In the genomic region with DNA sequence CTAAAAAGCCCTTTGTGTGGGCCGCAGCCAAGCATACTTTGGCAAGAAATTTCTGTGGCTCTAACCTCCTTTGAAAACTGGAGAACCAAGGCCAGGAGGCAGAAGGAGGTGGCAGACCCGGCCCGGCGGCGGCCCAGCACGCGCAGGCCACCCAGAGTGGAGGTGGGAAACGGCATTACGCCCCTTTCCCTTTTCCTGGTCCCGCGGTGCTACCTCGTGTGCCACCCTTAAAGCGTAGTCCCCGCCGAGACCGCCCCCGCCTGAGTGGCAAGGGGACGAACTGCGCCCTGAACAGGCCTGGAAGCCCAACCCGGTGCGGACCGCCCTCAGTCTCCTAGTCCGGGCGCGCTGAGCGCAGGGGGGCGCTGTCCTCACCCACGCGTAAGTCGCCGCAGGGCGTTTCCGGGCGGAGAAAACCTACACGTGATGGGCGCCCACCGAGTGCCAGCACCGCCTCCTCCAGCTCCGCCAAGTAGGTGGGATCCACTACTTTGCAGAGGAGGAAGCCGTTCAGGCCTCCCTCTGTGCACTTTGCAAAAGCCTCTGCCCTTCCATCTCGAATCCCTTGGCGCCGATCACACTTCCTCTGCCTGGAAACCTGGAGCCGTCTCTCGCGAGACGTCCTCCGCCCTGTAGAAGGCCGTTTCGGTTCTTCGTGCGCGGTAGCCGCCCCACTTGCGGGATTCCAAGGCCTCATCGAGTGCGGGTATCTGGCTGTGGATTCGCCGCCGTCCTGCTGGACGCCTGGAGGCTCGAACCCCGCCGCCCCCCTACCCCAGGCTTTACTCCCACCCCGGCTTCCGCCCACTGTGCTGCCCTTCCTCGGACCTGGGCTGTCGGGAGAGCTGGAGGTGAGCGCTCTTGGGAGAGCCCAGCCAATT, we compare ENCODE assay signal across 8 cellular contexts. TPM values are rescaled to one million over a fixed set of nuclear protein-coding genes. Genes with fewer than 3 reads are reported as not detected.
DNase-seq lines count a peak whose midpoint lies in the region; ATAC-seq and TF ChIP-seq lines count a peak whose summit lies in the region.

A gene with protein sequence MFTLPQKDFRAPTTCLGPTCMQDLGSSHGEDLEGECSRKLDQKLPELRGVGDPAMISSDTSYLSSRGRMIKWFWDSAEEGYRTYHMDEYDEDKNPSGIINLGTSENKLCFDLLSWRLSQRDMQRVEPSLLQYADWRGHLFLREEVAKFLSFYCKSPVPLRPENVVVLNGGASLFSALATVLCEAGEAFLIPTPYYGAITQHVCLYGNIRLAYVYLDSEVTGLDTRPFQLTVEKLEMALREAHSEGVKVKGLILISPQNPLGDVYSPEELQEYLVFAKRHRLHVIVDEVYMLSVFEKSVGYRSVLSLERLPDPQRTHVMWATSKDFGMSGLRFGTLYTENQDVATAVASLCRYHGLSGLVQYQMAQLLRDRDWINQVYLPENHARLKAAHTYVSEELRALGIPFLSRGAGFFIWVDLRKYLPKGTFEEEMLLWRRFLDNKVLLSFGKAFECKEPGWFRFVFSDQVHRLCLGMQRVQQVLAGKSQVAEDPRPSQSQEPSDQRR (plus strand): TSS at position 420 of the 881 bp plus-strand sequence. CDS start 1,358 bp downstream, outside the sequence.

- H3K9me3 ChIP-seq in OCI-LY7 (ENCODE audit: low read length) (no peaks in the 10 kb centered on the region), esophagus (ENCODE audit: control insufficient read depth in 2 of 2, insufficient read depth in 1 of 2, low read depth in 1 of 2, low read length in 1 of 2) (no peaks in the 10 kb centered on the region), mucosa of stomach (ENCODE audit: control insufficient read depth, low read length) (no peaks in the 10 kb centered on the region)

- H3K36me3 Mint-ChIP-seq in activated T-cell treated with anti-CD3 and anti-CD28 coated beads, Interleukin-2, amount 50 U/mL, for 4 hours (ENCODE audit: insufficient read depth) = no peaks in the 10 kb centered on the region

- no peaks in the 10 kb centered on the region for H3K79me2 ChIP-seq in OCI-LY7 (ENCODE audit: insufficient read depth, low read depth, low read length)

- H3K4me3 ChIP-seq in OCI-LY7 (ENCODE audit: low read depth, low read length, poor library complexity, severe bottlenecking) (no peak within 1 kb of the TSS), esophagus (ENCODE audit: low read depth in 1 of 2, low read length in 2 of 2) (peak within 1 kb of the TSS; percentile 80 to 83), mucosa of stomach (ENCODE audit: low read length) (peak within 1 kb of the TSS; percentile 89)

- H3K4me3 Mint-ChIP-seq in activated T-cell treated with anti-CD3 and anti-CD28 coated beads, Interleukin-2, amount 50 U/mL, for 4 hours = peak within 1 kb of the TSS; percentile 85

- 0% methylated on average over 68 to 69 of the region's 69 CpGs for WGBS in esophagus, 2 donors

- H4K20me1 ChIP-seq in OCI-LY7 (ENCODE audit: insufficient read depth, low read length) = no peaks in the 10 kb centered on the region

- CTCF ChIA-PET in OCI-LY7 (lab: Charles Lee; ENCODE audit: unreplicated experiment) = no interaction called here

- DNase-seq in COLO829 (ENCODE audit: low spot score) (peak; percentile 86), GM20000 (ENCODE audit: low spot score) (peak; percentile 88), HS-27A (ENCODE audit: low read depth) (peak; percentile 82), OCI-LY7 (ENCODE audit: low spot score) (no peak)
- peak; percentile 76 for DNase-seq in activated T-cell treated with anti-CD3 and anti-CD28 coated beads, Interleukin-2, amount 50 U/mL, for 4 hours
- peak; percentile 91 for DNase-seq in stimulated activated CD8-positive, alpha-beta memory T cell treated with anti-CD3 and anti-CD28 coated beads, Interleukin-4, amount 100 ng/mL, for 48 hours

- ATAC-seq in activated T-cell treated with anti-CD3 and anti-CD28 coated beads, Interleukin-2, amount 50 U/mL, for 4 hours = peak; percentile 92 to 94

- no peak within 1 kb of the TSS for H3K27ac ChIP-seq in OCI-LY7 (ENCODE audit: low read depth, low read length, poor library complexity, severe bottlenecking)
- peak within 1 kb of the TSS; percentile 95 to 99 for H3K27ac ChIP-seq in esophagus (ENCODE audit: low read depth in 2 of 2, low read length in 1 of 2)

- peak within 1 kb of the TSS; percentile 96 for H3K9ac ChIP-seq in mucosa of stomach (ENCODE audit: low read length)

- H3K4me1 ChIP-seq in OCI-LY7 (ENCODE audit: insufficient read depth, low read length, poor library complexity, severe bottlenecking) (no peaks in the 10 kb centered on the region), esophagus (ENCODE audit: control insufficient read depth in 2 of 2, insufficient read depth in 2 of 2, low read length in 1 of 2) (peaks cover 0 to 2% of the 10 kb centered on the region in 2 donors), mucosa of stomach (ENCODE audit: control insufficient read depth, insufficient read depth, low read length) (peaks cover 7% of the 10 kb centered on the region)

- no peaks in the 10 kb centered on the region for H3K9me2 ChIP-seq in OCI-LY7 (ENCODE audit: insufficient read depth, low read length)

- H3K4me1 Mint-ChIP-seq in activated T-cell treated with anti-CD3 and anti-CD28 coated beads, Interleukin-2, amount 50 U/mL, for 4 hours (ENCODE audit: low read depth) = peaks cover 26% of the 10 kb centered on the region

- intact Hi-C loops in OCI-LY7 (cut with micrococcal nuclease; ENCODE audit: unreplicated experiment) = no loop called here

- no peaks in the 10 kb centered on the region for H3K27me3 Mint-ChIP-seq in activated T-cell treated with anti-CD3 and anti-CD28 coated beads, Interleukin-2, amount 50 U/mL, for 4 hours (ENCODE audit: low read depth)

- H3K27me3 ChIP-seq in esophagus (ENCODE audit: control insufficient read depth in 1 of 2, insufficient read depth in 2 of 2, low read length in 2 of 2) (no peaks in the 10 kb centered on the region), mucosa of stomach (ENCODE audit: control insufficient read depth, insufficient read depth, low read length) (no peaks in the 10 kb centered on the region)

- H3K9me3 Mint-ChIP-seq in activated T-cell treated with anti-CD3 and anti-CD28 coated beads, Interleukin-2, amount 50 U/mL, for 4 hours = no peaks in the 10 kb centered on the region

- BruUV-seq in OCI-LY7 (replicated peaks; lab: Mats Ljungman, UMichigan) = no TSS peak

- H3K4me2 ChIP-seq in OCI-LY7 (ENCODE audit: low read length) = peak within 1 kb of the TSS; percentile 30; the same call in 1 of the 2 replicates

- peak; percentile 85 for TF ChIP-seq CTCF in GM20000 (IDR thresholded peaks at IDR 0.05; ENCODE audit: extremely low read depth, missing control alignments)
- no peak for TF ChIP-seq CTCF in OCI-LY7 (conservative IDR thresholded peaks at IDR 0.05; ENCODE audit: low read length)

- POLR2A ChIA-PET in OCI-LY7 (lab: Charles Lee) = no interaction called here

- H2AFZ ChIP-seq in OCI-LY7 (ENCODE audit: low read length) = no peak within 1 kb of the TSS

- H3K36me3 ChIP-seq in OCI-LY7 (ENCODE audit: insufficient read depth, low read length) (no peaks in the 10 kb centered on the region), esophagus (ENCODE audit: control insufficient read depth in 2 of 2, insufficient read depth in 2 of 2, low read length in 1 of 2) (peaks cover 0 to 2% of the 10 kb centered on the region in 2 donors), mucosa of stomach (ENCODE audit: control insufficient read depth, insufficient read depth, low read length) (no peaks in the 10 kb centered on the region)

RNA-seq across cellular contexts. Expression of the gene that starts here (rescaled TPM):
- not detected in 2 replicates for total RNA-seq in OCI-LY7 (2014; rRNA removed; shearing (Covaris generic))
- total RNA-seq in OCI-LY7 (2022) = not detected in 2 replicates
- total RNA-seq in activated T-cell treated with anti-CD3 and anti-CD28 coated beads, Interleukin-2, amount 50 U/mL, for 4 hours = 1 to 10 TPM in 2 of 3 donors, under 1 TPM in 1; 0.79 to 2.3 (median 1.4) TPM
- 10 to 100 TPM in 1 of 2 donors, 1 to 10 TPM in 1; 6.5 to 28.7 TPM for polyA plus RNA-seq in esophagus
